Comparison of ENCODE assay signal across 1 cellular context in the genomic region with DNA sequence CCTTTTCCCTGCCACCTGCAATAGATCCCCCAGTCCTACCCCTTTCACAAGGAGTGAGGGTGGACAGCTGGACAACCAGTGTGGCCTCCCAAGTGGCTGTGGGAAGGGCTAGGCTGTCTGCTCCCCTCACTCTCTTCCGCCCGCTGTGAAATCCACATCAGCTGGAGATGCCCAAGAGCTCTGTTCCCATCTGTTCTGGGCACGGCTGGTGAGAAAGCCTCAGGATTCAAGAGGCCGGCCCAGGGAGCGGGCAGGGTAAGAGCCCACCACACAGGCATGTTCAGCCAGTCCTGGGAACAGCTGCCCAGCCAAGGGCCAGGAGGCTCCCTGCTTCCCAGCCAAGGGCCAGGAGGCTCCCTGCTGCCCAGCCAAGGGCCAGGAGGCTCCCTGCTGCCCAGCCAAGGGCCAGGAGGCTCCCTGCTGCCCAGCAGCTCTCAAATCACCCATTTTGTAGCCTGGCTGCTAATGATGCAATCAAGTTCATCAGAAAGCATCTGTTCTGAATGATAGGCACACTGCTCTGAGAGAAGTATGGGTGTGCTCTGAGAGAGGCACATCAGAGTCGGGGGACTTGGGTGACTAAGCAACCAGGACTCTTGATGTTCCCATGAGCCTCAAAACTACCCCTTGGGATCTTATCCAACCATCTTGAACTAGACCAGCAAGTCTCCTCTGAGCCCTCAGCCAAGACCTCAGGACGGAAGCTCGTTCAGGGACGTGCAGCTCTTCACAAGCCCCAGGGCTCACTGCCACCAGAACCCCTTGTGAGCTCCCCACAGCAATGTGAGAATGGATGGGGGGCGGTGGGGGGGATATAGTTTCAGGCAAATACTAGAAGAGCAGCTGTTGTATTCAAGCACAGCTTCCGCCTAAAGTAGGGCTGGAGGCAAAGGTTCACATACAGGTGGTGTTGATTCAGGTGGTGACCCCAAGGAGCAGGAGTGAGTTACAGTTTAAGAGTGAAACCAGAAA.
TF ChIP-seq lines count a peak whose summit lies in the region.

No MANE protein-coding gene starts in this region.

TF ChIP-seq in HepG2, 621 proteins besides CTCF, POLR2A, EP300 and RAD21 (continued from another document):
- no peak for TF ChIP-seq AKAP8 (CRISPR knock-in tag; IDR thresholded peaks at IDR 0.05)
- TF ChIP-seq, protein P1, sequence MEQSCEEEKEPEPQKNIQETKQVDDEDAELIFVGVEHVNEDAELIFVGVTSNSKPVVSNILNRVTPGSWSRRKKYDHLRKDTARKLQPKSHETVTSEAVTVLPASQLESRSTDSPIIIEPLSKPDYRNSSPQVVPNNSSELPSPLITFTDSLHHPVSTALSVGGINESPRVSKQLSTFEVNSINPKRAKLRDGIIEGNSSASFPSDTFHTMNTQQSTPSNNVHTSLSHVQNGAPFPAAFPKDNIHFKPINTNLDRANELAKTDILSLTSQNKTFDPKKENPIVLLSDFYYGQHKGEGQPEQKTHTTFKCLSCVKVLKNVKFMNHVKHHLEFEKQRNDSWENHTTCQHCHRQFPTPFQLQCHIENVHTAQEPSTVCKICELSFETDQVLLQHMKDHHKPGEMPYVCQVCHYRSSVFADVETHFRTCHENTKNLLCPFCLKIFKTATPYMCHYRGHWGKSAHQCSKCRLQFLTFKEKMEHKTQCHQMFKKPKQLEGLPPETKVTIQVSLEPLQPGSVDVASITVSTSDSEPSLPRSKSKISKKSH (CRISPR knock-in tag; IDR thresholded peaks at IDR 0.05; ENCODE audit: borderline replicate concordance) = 0 out of 2 replicates have a peak, but pooled peaks have one; percentile 27
- no peak for TF ChIP-seq SNAPC4 (CRISPR knock-in tag; IDR thresholded peaks at IDR 0.05)
- TF ChIP-seq CEBPB (IDR thresholded peaks at IDR 0.05; ENCODE audit: borderline replicate concordance, low read depth, low read length) = 0 out of 2 replicates have a peak, but pooled peaks have one; percentile 15
